8 cellular contexts compared by ENCODE assay signal in the genomic region with DNA sequence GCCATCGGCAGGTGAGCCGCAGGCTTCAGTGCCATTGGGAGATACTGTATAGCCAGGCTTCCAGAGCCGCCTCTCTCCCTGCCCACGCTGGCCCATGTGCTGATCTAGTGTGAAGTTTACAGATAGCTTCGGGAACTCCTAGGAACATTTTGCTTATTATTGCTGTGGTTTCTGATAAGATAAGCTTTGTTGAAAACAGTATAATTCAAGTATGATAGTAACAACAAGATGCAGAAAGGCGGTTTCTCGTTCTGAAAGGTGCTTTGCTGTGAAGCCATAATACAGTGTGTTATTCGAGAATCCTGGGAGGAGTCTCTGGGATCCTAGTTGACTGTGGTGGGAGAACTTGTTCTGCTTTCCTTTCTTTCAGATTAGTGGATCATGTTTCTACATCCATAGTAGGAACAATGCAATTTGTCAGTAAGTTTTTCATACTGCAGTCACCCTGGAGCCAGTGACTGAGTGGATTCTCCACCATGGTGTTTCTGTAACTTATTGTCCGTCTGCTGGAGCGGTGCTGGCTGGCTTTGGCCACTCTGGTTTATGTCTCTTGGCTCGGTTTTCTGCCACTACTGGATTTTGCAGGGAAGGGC. TPM values are rescaled to one million over a fixed set of nuclear protein-coding genes. Genes with fewer than 3 reads are reported as not detected.
DNase-seq lines count a peak whose midpoint lies in the region; ATAC-seq and TF ChIP-seq lines count a peak whose summit lies in the region.

No MANE protein-coding gene starts in this region.

- H3K4me1 ChIP-seq in PC-3 (ENCODE audit: insufficient read depth, low read length), result no peaks in the 10 kb centered on the region

- 0 out of 2 replicates have a peak, but pooled peaks have one; percentile 18 for ATAC-seq in PC-3
- ATAC-seq in activated T-helper 17 cell treated with anti-CD3 and anti-CD28 coated beads, Interleukin-2, amount 50 U/mL, for 72 hours (replicated peaks), result no peak

- H3K4me2 ChIP-seq in PC-3 (ENCODE audit: low read length), result no peak overlapping the region

- BruUV-seq in PC-3 (replicated peaks; lab: Mats Ljungman, UMichigan), result no TSS peak

- H3K9me2 ChIP-seq in PC-3 (replicated peaks; ENCODE audit: low read length), result no peaks in the 10 kb centered on the region

- DNase-seq in PC-3, result no peak
- peak; percentile 71 for DNase-seq in fibroblast of the aortic adventitia (ENCODE audit: low read depth)
- no peak for DNase-seq in osteocyte (ENCODE audit: extremely low spot score, unreplicated experiment)
- no peak for DNase-seq in stimulated activated CD4-positive, alpha-beta T cell treated with anti-CD3 and anti-CD28 coated beads, Interleukin-4, amount 100 ng/mL, for 1 hour
- DNase-seq in G401 (ENCODE audit: low spot score), result no peak
- no peak for DNase-seq in NCI-H128 (lab: John Stamatoyannopoulos, UW; ENCODE audit: unreplicated experiment)

- peak overlapping the region; percentile 50 for H3K27ac ChIP-seq in C4-2B
- H3K27ac ChIP-seq in PC-3 (ENCODE audit: low read length), result no peak overlapping the region

- H2AFZ ChIP-seq in PC-3 (ENCODE audit: low read length), result no peak overlapping the region

- H3K36me3 ChIP-seq in PC-3 (ENCODE audit: low read depth, low read length), result no peaks in the 10 kb centered on the region

- in situ Hi-C loops in G401 (cut with HindIII; ENCODE audit: low sequenced_read_pairs), result no loop called here

- H3K4me3 ChIP-seq in PC-3 (ENCODE audit: low read length), result no peak overlapping the region
- peak overlapping the region; percentile 18 for H3K4me3 ChIP-seq in fibroblast of the aortic adventitia (ENCODE audit: low read depth, low read length)

- POLR2A ChIA-PET in PC-3 (lab: Charles Lee; ENCODE audit: unreplicated experiment), result no interaction called here

- intact Hi-C loops in PC-3 (cut with micrococcal nuclease), result no loop called here

- H3K36me3 Mint-ChIP-seq in osteocyte (ENCODE audit: unreplicated experiment), result peaks cover 7% of the 10 kb centered on the region
- H3K36me3 Mint-ChIP-seq in activated T-helper 17 cell treated with anti-CD3 and anti-CD28 coated beads, Interleukin-2, amount 50 U/mL, for 72 hours (ENCODE audit: low read depth), result peaks cover 9% of the 10 kb centered on the region

- peaks cover 23% of the 10 kb centered on the region for H3K4me1 Mint-ChIP-seq in osteocyte (ENCODE audit: unreplicated experiment)
- H3K4me1 Mint-ChIP-seq in activated T-helper 17 cell treated with anti-CD3 and anti-CD28 coated beads, Interleukin-2, amount 50 U/mL, for 72 hours, result no peaks in the 10 kb centered on the region

- no peaks in the 10 kb centered on the region for H3K27me3 ChIP-seq in PC-3 (ENCODE audit: low read length)

- no peaks in the 10 kb centered on the region for H3K9me3 ChIP-seq in PC-3 (ENCODE audit: low read length)

- no peak overlapping the region for H3K4me3 Mint-ChIP-seq in osteocyte (ENCODE audit: unreplicated experiment)
- no peak overlapping the region for H3K4me3 Mint-ChIP-seq in activated T-helper 17 cell treated with anti-CD3 and anti-CD28 coated beads, Interleukin-2, amount 50 U/mL, for 72 hours

- no peaks in the 10 kb centered on the region for H3F3A ChIP-seq in PC-3 (ENCODE audit: low read length, unreplicated experiment)

- H3K9me3 Mint-ChIP-seq in osteocyte (ENCODE audit: unreplicated experiment), result no peaks in the 10 kb centered on the region
- no peaks in the 10 kb centered on the region for H3K9me3 Mint-ChIP-seq in activated T-helper 17 cell treated with anti-CD3 and anti-CD28 coated beads, Interleukin-2, amount 50 U/mL, for 72 hours

- no peak overlapping the region for H3K9ac ChIP-seq in PC-3 (ENCODE audit: low read length)

- no peaks in the 10 kb centered on the region for H3K79me2 ChIP-seq in PC-3 (ENCODE audit: low read length)

- no peaks in the 10 kb centered on the region for H3K27me3 Mint-ChIP-seq in osteocyte (ENCODE audit: unreplicated experiment)
- H3K27me3 Mint-ChIP-seq in activated T-helper 17 cell treated with anti-CD3 and anti-CD28 coated beads, Interleukin-2, amount 50 U/mL, for 72 hours, result no peaks in the 10 kb centered on the region

- no peaks in the 10 kb centered on the region for H4K20me1 ChIP-seq in PC-3 (ENCODE audit: low read length)

- CTCF ChIA-PET in PC-3 (lab: Charles Lee), result no interaction called here

- H3K27ac Mint-ChIP-seq in osteocyte (ENCODE audit: unreplicated experiment), result peak overlapping the region; percentile 73
- H3K27ac Mint-ChIP-seq in activated T-helper 17 cell treated with anti-CD3 and anti-CD28 coated beads, Interleukin-2, amount 50 U/mL, for 72 hours, result no peak overlapping the region

- TF ChIP-seq CTCF in C4-2B (conservative IDR thresholded peaks at IDR 0.05) (no peak), PC-3 (conservative IDR thresholded peaks at IDR 0.05; ENCODE audit: low read depth, low read length) (no peak), fibroblast of the aortic adventitia (IDR thresholded peaks at IDR 0.05; ENCODE audit: insufficient read depth, low read length) (peak; percentile 16), osteocyte (IDR thresholded peaks at IDR 0.05) (no peak)

RNA-seq across cellular contexts. Expression of a gene that starts 31.5 kb away (rescaled TPM):
- 12.7 and 17.9 TPM in 2 replicates for total RNA-seq in PC-3 (2014; rRNA removed)
- 14.7 and 24.4 TPM in 2 replicates for total RNA-seq in fibroblast of the aortic adventitia (ENCODE audit: low replicate concordance)
- total RNA-seq in osteocyte, result 60.2 and 65.2 TPM in 2 replicates
- 10 to 100 TPM; 26.9 to 28.3 TPM for total RNA-seq in activated T-helper 17 cell treated with anti-CD3 and anti-CD28 coated beads, Interleukin-2, amount 50 U/mL, for 72 hours
- total RNA-seq in G401 (2014; rRNA removed; shearing (Covaris generic)), result 33.8 and 39.3 TPM in 2 replicates

RNA-seq across cellular contexts. Expression of a gene that starts 55.3 kb away (rescaled TPM):
- total RNA-seq in PC-3 (2014; rRNA removed) (19.8 and 22.3 TPM in 2 replicates), fibroblast of the aortic adventitia (ENCODE audit: low replicate concordance) (6.1 and 8.1 TPM in 2 replicates), osteocyte (23.4 and 23.9 TPM in 2 replicates)
- 10 to 100 TPM; 12.0 to 12.7 TPM for total RNA-seq in activated T-helper 17 cell treated with anti-CD3 and anti-CD28 coated beads, Interleukin-2, amount 50 U/mL, for 72 hours
- total RNA-seq in G401 (2014; rRNA removed; shearing (Covaris generic)), result 13.0 and 13.7 TPM in 2 replicates

RNA-seq across cellular contexts. Expression of a gene that starts 60.0 kb away (rescaled TPM):
- 182 and 207 TPM in 2 replicates for total RNA-seq in PC-3 (2014; rRNA removed)
- total RNA-seq in fibroblast of the aortic adventitia (ENCODE audit: low replicate concordance), result 35.8 and 75.8 TPM in 2 replicates
- total RNA-seq in osteocyte, result 148 and 157 TPM in 2 replicates
- 10 to 100 TPM; 21.8 to 41.9 TPM for total RNA-seq in activated T-helper 17 cell treated with anti-CD3 and anti-CD28 coated beads, Interleukin-2, amount 50 U/mL, for 72 hours
- 312 and 362 TPM in 2 replicates for total RNA-seq in G401 (2014; rRNA removed; shearing (Covaris generic))
